Comparison of ENCODE assay signal across 8 cellular contexts in genomic region chrY:12904618-12905519, GRCh38. TPM values are rescaled to one million over a fixed set of nuclear protein-coding genes. Genes with fewer than 3 reads are reported as not detected.
DNase-seq lines count a peak whose midpoint lies in the region; ATAC-seq and TF ChIP-seq lines count a peak whose summit lies in the region.

Gene DDX3Y (plus strand): TSS chrY:12904868. CDS start chrY:12904937, 69 bp downstream.

- peak within 1 kb of the TSS; percentile 96 for H3K4me3 Mint-ChIP-seq in endothelial cell (ENCODE audit: unreplicated experiment)

- H3K27ac ChIP-seq in parathyroid adenoma (peak within 1 kb of the TSS; percentile 82), SJCRH30 (no peak within 1 kb of the TSS)

- intact Hi-C loops in T-helper 2 cell treated with Interferon-gamma antibody and Interleukin-4, amounts not matched to agents 100 ng/mL and 5 ng/mL, for 36 hours (cut with micrococcal nuclease) = loop anchor here (1.0 to 10.0 kb wide), 4 partner anchors 190 to 573 kb away; no protein-coding TSS in a partner anchor

- no peak within 1 kb of the TSS for H3K9ac ChIP-seq in parathyroid adenoma

- peak; percentile 83 for DNase-seq in D341Med (ENCODE audit: low spot score)
- peak; percentile 70 for DNase-seq in endothelial cell (ENCODE audit: low spot score)
- no peak for DNase-seq in islet precursor cell
- DNase-seq in SJCRH30 = no peak
- DNase-seq in kidney tubule cell (ENCODE audit: low spot score) = no peak

- TF ChIP-seq CTCF in endothelial cell (IDR thresholded peaks at IDR 0.05; ENCODE audit: unreplicated experiment) (no peak), parathyroid adenoma (IDR thresholded peaks at IDR 0.05) (no peak)

- H3K27ac Mint-ChIP-seq in endothelial cell (ENCODE audit: unreplicated experiment) = peak within 1 kb of the TSS; percentile 99

- H3K27me3 Mint-ChIP-seq in endothelial cell (ENCODE audit: unreplicated experiment) = peaks cover 9% of the 10 kb centered on the region

- H3K36me3 Mint-ChIP-seq in endothelial cell (ENCODE audit: low read depth, unreplicated experiment) = peaks cover under 1% of the 10 kb centered on the region

- peak within 1 kb of the TSS; percentile 96 for H3K4me3 ChIP-seq in parathyroid adenoma (ENCODE audit: low read depth, low read length)
- H3K4me3 ChIP-seq in SJCRH30 = no peak within 1 kb of the TSS

- H3K4me2 ChIP-seq in parathyroid adenoma (ENCODE audit: low read length) = peak within 1 kb of the TSS; percentile 67

- H3K36me3 ChIP-seq in parathyroid adenoma (ENCODE audit: control insufficient read depth, insufficient read depth, low read length) = no peaks in the 10 kb centered on the region
- H3K36me3 ChIP-seq in SJCRH30 = no peaks in the 10 kb centered on the region

- H3K4me1 Mint-ChIP-seq in endothelial cell (ENCODE audit: unreplicated experiment) = peaks cover 6% of the 10 kb centered on the region

- H3K9me3 Mint-ChIP-seq in endothelial cell (ENCODE audit: unreplicated experiment) = no peaks in the 10 kb centered on the region

- H3K4me1 ChIP-seq in parathyroid adenoma (no peaks in the 10 kb centered on the region), SJCRH30 (no peaks in the 10 kb centered on the region)

- H2AFZ ChIP-seq in parathyroid adenoma = peak within 1 kb of the TSS; percentile 17

- no peaks in the 10 kb centered on the region for H3K27me3 ChIP-seq in parathyroid adenoma (ENCODE audit: control insufficient read depth, insufficient read depth, low read length)
- H3K27me3 ChIP-seq in SJCRH30 = no peaks in the 10 kb centered on the region

- peak; percentile 84 for ATAC-seq in HG03103 (IDR thresholded peaks at IDR 0.05; ENCODE audit: low read depth, unreplicated experiment)

- H3K79me2 ChIP-seq in parathyroid adenoma = no peaks in the 10 kb centered on the region

- no peaks in the 10 kb centered on the region for H3K9me3 ChIP-seq in parathyroid adenoma (ENCODE audit: control insufficient read depth, low read length)
- H3K9me3 ChIP-seq in SJCRH30 (replicated peaks) = no peaks in the 10 kb centered on the region

RNA-seq across cellular contexts. Expression of gene DDX3Y, which starts in this region (rescaled TPM):
- total RNA-seq in T-helper 2 cell treated with Interferon-gamma antibody and Interleukin-4, amounts not matched to agents 100 ng/mL and 5 ng/mL, for 36 hours = 98.7 and 99.1 TPM in 2 replicates
- 48.9 TPM for total RNA-seq in endothelial cell (ENCODE audit: unreplicated experiment)
- total RNA-seq in SJCRH30 (2014; rRNA removed; shearing (Covaris generic)) = 0.20 TPM in 1 of 2 replicates, not detected in the other

Comparison
In these comparisons a context has a peak if more than half of its experiments do, and no peak if none do; other contexts are left out.
1. DNase-seq: peak in D341Med (single experiment) and endothelial cell (single experiment); none in islet precursor cell (single experiment), SJCRH30 (0 of 2) and kidney tubule cell (single experiment).